In genomic region chr9:137578518-137579258, GRCh38 we compare ENCODE assay signal across 8 cellular contexts. TPM values are rescaled to one million over a fixed set of nuclear protein-coding genes. Genes with fewer than 3 reads are reported as not detected.
DNase-seq lines count a peak whose midpoint lies in the region; ATAC-seq, FAIRE-seq and TF ChIP-seq lines count a peak whose summit lies in the region.

Gene DPH7, minus strand, starts transcription at chr9:137578925. Its CDS starts 148 bp downstream, at chr9:137578777.

- in situ Hi-C loops in GM18951 (cut with MboI; ENCODE audit: low sequenced_read_pairs, unreplicated experiment) = no loop called here

- DNase-seq in AG10803 (ENCODE audit: low read depth) = peak; percentile 87
- DNase-seq in NCI-H345 (lab: John Stamatoyannopoulos, UW) = peak; percentile 94
- peak; percentile 93 for DNase-seq in cerebellar cortex (ENCODE audit: low spot score)
- peak; percentile 98 for DNase-seq in kidney
- peak; percentile 98 for DNase-seq in stimulated activated CD4-positive, alpha-beta T cell treated with anti-CD3 and anti-CD28 coated beads, Interleukin-15, amount 100 ng/mL, for 24 hours

- H3K36me3 ChIP-seq in kidney (ENCODE audit: control insufficient read depth in 1 of 2, insufficient read depth in 2 of 2, low read length in 2 of 2) = peaks cover 15 to 27% of the 10 kb centered on the region in 2 donors

- peak; percentile 83 for ATAC-seq in HG03196 (IDR thresholded peaks at IDR 0.05; ENCODE audit: unreplicated experiment)
- ATAC-seq in activated CD4-positive, CD25-positive, alpha-beta regulatory T cell treated with anti-CD3 and anti-CD28 coated beads, Interleukin-2, amount 50 U/mL, for 24 hours = peak; percentile 99

- TF ChIP-seq CTCF in AG10803 (conservative IDR thresholded peaks at IDR 0.05; ENCODE audit: low read length) = peak; percentile 68
- peak; percentile 91 for TF ChIP-seq CTCF in kidney (IDR thresholded peaks at IDR 0.05; ENCODE audit: borderline replicate concordance, extremely low read depth, insufficient read depth)

- intact Hi-C loops in kidney (cut with DNase I) = no loop called here

- no peaks in the 10 kb centered on the region for H3K9me3 ChIP-seq in kidney (ENCODE audit: control insufficient read depth in 1 of 2, low read length in 2 of 2)

- peak within 1 kb of the TSS; percentile 65 to 81 for H3K9ac ChIP-seq in kidney (ENCODE audit: low read length in 2 of 2)

- peaks cover 0 to 13% of the 10 kb centered on the region in 2 donors for H3K4me1 ChIP-seq in kidney (ENCODE audit: control insufficient read depth in 1 of 2, insufficient read depth in 1 of 2, low read depth in 1 of 2, low read length in 2 of 2)

- peak within 1 kb of the TSS; percentile 84 for H3K4me3 ChIP-seq in AG10803 (ENCODE audit: low read length)
- H3K4me3 ChIP-seq in kidney (ENCODE audit: low read length in 2 of 2) = peak within 1 kb of the TSS; percentile 75 to 76

- FAIRE-seq in kidney (lab: Jason Lieb, UNC) = no peak

- H3K27ac ChIP-seq in kidney (ENCODE audit: low read depth in 2 of 2, low read length in 2 of 2) = peak within 1 kb of the TSS; percentile 22 to 66

- peak; percentile 91 for TF ChIP-seq POLR2A in GM18951 (IDR thresholded peaks at IDR 0.05; ENCODE audit: extremely low read depth, insufficient read depth, insufficient read length)

RNA-seq across cellular contexts. Expression of gene DPH7, which starts in this region (rescaled TPM):
- 31.4 TPM for total RNA-seq in kidney
- 23.2 TPM for polyA plus RNA-seq in kidney (ENCODE audit: insufficient read depth, low read depth, low replicate concordance)

Comparison
In these comparisons a context has a peak if more than half of its experiments do, and no peak if none do; other contexts are left out.
1. Peak in every context shown above with its lines: DNase-seq, ATAC-seq, H3K4me3 ChIP-seq and H3K27ac ChIP-seq.